In the genomic region with DNA sequence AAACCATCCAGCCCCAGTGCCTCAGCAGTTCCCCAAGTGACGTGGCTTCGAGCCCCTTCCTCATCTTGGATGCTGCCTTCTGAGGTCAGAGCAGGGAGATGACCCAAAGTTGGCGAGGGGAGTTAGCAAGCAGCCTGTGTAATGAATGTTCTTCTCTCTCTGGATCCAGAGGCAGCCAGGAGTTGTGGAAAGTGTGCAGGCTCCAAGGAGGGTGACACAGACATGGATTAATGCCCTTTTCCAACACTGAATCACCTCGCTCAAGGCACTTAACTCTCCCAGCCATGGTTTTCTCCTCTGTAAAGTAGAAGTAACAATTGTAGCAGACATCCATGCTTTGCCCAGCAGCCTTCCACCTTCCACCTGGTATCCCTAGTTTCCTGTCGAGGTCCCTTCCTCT, we compare ENCODE assay signal across 18 cellular contexts.
A peak's percentile ranks its signal among the peaks of the same experiment; 100 is the strongest.
DNase-seq lines count a peak whose midpoint lies in the region; ATAC-seq and TF ChIP-seq lines count a peak whose summit lies in the region.
"Had no signal": no experiment of that assay in that cellular context is flagged by ENCODE, and none has a peak within 500 bp of the region (broad histone marks: within the 10 kb centered on the region; RNA-seq: fewer than 3 reads in every experiment).

No MANE protein-coding gene starts in this region.

- H3K79me1 ChIP-seq in neuronal stem cell (ENCODE audit: low read depth, low read length), result no peaks in the 10 kb centered on the region

- H3K36me3 ChIP-seq in GM23338 (ENCODE audit: insufficient read depth) (no peaks in the 10 kb centered on the region), neuronal stem cell (replicated peaks in 1 of 2; ENCODE audit: control insufficient read depth in 2 of 2, insufficient read depth in 2 of 2, low read length in 2 of 2) (no peaks in the 10 kb centered on the region)

- H3K36me3 Mint-ChIP-seq in GM23338 (ENCODE audit: low read depth), result no peaks in the 10 kb centered on the region
- H3K36me3 Mint-ChIP-seq: CD14-positive monocyte had no signal

- H2BK15ac ChIP-seq in neuronal stem cell (ENCODE audit: low read length), result no peak overlapping the region

- no peaks in the 10 kb centered on the region for H3K79me2 ChIP-seq in GM23338 (replicated peaks; ENCODE audit: insufficient read depth)

- peak overlapping the region; percentile 12 for H2BK12ac ChIP-seq in neuronal stem cell (ENCODE audit: low read length)

- H3K4me3 ChIP-seq in GM23338 (no peak overlapping the region), neuronal stem cell (ENCODE audit: low read length in 2 of 2) (no peak overlapping the region), coronary artery (no peak overlapping the region)
- H3K4me3 ChIP-seq: SK-N-MC had no signal

- H4K8ac ChIP-seq in neuronal stem cell (ENCODE audit: low read depth, low read length), result no peak overlapping the region

- no peak overlapping the region for H3K4me3 Mint-ChIP-seq in GM23338
- H3K4me3 Mint-ChIP-seq: CD14-positive monocyte had no signal

- no peak overlapping the region for H2AK5ac ChIP-seq in neuronal stem cell (ENCODE audit: low read depth, low read length)

- ATAC-seq in GM23338, result no peak
- ATAC-seq: PC-3 had no signal

- peaks cover 4% of the 10 kb centered on the region for H3K27me3 Mint-ChIP-seq in GM23338 (ENCODE audit: insufficient read depth, low read depth, poor library complexity)

- no peak overlapping the region for H3K27ac ChIP-seq in GM23338 (ENCODE audit: low read depth)
- no peak overlapping the region for H3K27ac ChIP-seq in neuronal stem cell (replicated peaks; ENCODE audit: low read length)
- no peak overlapping the region for H3K27ac ChIP-seq in coronary artery
- H3K27ac ChIP-seq: SK-N-MC had no signal

- H3K23ac ChIP-seq in neuronal stem cell (ENCODE audit: low read depth, low read length, poor library complexity), result no peak overlapping the region

- no CpG with 5 or more reads among the region's 5 CpGs for WGBS in neuronal stem cell (ENCODE audit: extremely low coverage in 2 of 2, insufficient read length in 2 of 2, insufficient replicate concordance in 1 of 2), 2 donors

- H2BK120ac ChIP-seq in neuronal stem cell (ENCODE audit: low read depth, low read length), result no peak overlapping the region

- no peaks in the 10 kb centered on the region for H3F3A ChIP-seq in GM23338 (replicated peaks; ENCODE audit: low read depth)

- no peak overlapping the region for H3K9ac ChIP-seq in neuronal stem cell (ENCODE audit: low read depth, low read length, poor library complexity)

- H2AFZ ChIP-seq in GM23338 (0 out of 2 replicates have a peak overlapping the region, but pooled peaks have one; percentile 23), neuronal stem cell (ENCODE audit: low read length) (no peak overlapping the region)

- no peak overlapping the region for H2BK5ac ChIP-seq in neuronal stem cell (ENCODE audit: low read length)

- H4K20me1 ChIP-seq in GM23338 (replicated peaks; ENCODE audit: insufficient read depth), result no peaks in the 10 kb centered on the region

- H3K4me1 ChIP-seq in GM23338 (ENCODE audit: insufficient read depth), result peaks cover 10% of the 10 kb centered on the region
- H3K4me1 ChIP-seq in neuronal stem cell (ENCODE audit: control insufficient read depth in 2 of 2, insufficient read depth in 1 of 2, low read depth in 1 of 2, low read length in 2 of 2), result peaks cover 0 to 2% of the 10 kb centered on the region in 2 donors

- H3K27me3 ChIP-seq in GM23338 (ENCODE audit: insufficient read depth) (no peaks in the 10 kb centered on the region), neuronal stem cell (ENCODE audit: control insufficient read depth in 3 of 3, insufficient read depth in 3 of 3, low read depth in 1 of 3, low read length in 3 of 3) (peaks cover 0 to 42% (median 0%) of the 10 kb centered on the region in 3 experiments)

- no peak overlapping the region for H3K27ac Mint-ChIP-seq in GM23338
- H3K27ac Mint-ChIP-seq: CD14-positive monocyte had no signal

- no peak overlapping the region for H3K4me2 ChIP-seq in GM23338
- no peak overlapping the region for H3K4me2 ChIP-seq in neuronal stem cell (ENCODE audit: insufficient read depth, low read length, poor library complexity, severe bottlenecking)

- H3K18ac ChIP-seq in neuronal stem cell (ENCODE audit: low read length), result no peak overlapping the region

- H3K4me1 Mint-ChIP-seq in GM23338, result peaks cover 7% of the 10 kb centered on the region

- H3K14ac ChIP-seq in neuronal stem cell (ENCODE audit: low read length), result no peak overlapping the region

- H3K4ac ChIP-seq in neuronal stem cell (ENCODE audit: low read length), result no peak overlapping the region

- DNase-seq in A172 (ENCODE audit: low spot score) (peak; percentile 36), GM23338 (ENCODE audit: low spot score) (no peak), amniotic epithelial cell (ENCODE audit: low read depth) (peak; percentile 39), neuronal stem cell (ENCODE audit: low spot score) (no peak), SIG-M5 (lab: John Stamatoyannopoulos, UW) (no peak), coronary artery (ENCODE audit: low spot score) (no peak), NCI-H510A treated with DMSO at 0.1 percent for 48 hours (lab: John Stamatoyannopoulos, UW) (no peak), NCI-H2227 (lab: John Stamatoyannopoulos, UW; ENCODE audit: unreplicated experiment) (no peak)
- DNase-seq: 8988T, H7, Karpas-422, NCI-H1417, NCI-H1930, NCI-H2171 treated with DMSO at 0.1 percent for 48 hours, NCI-H774, PC-3 had no signal

- no peak overlapping the region for H4K91ac ChIP-seq in neuronal stem cell (ENCODE audit: low read depth, low read length, poor library complexity)

- H3K9me3 Mint-ChIP-seq in GM23338, result no peaks in the 10 kb centered on the region
- H3K9me3 Mint-ChIP-seq: CD14-positive monocyte had no signal

- no peaks in the 10 kb centered on the region for H3K9me3 ChIP-seq in neuronal stem cell (replicated peaks in 1 of 2; ENCODE audit: control insufficient read depth in 2 of 2, insufficient read depth in 1 of 2, low read depth in 1 of 2, low read length in 2 of 2)

- TF ChIP-seq CTCF in GM23338 (conservative IDR thresholded peaks at IDR 0.05; ENCODE audit: low read depth in 2 of 2), result no peak
- TF ChIP-seq CTCF in coronary artery (IDR thresholded peaks at IDR 0.05), result no peak

- H3K9me2 ChIP-seq in GM23338 (ENCODE audit: insufficient read depth), result no peaks in the 10 kb centered on the region

TF ChIP-seq in GM23338, 12 proteins besides CTCF, POLR2A, EP300 and RAD21 (continues in another document):
- TF ChIP-seq JUNB (IDR thresholded peaks at IDR 0.05; ENCODE audit: unreplicated experiment) (no peak), EZH2 (IDR thresholded peaks at IDR 0.05; ENCODE audit: low read depth, unreplicated experiment) (no peak), ETS1 (IDR thresholded peaks at IDR 0.05) (no peak), CREB1 (CRISPR knock-in tag; IDR thresholded peaks at IDR 0.05; ENCODE audit: low read depth) (no peak), STAT1 (IDR thresholded peaks at IDR 0.05; ENCODE audit: unreplicated experiment) (no peak), POLR2AphosphoS5 (IDR thresholded peaks at IDR 0.05; ENCODE audit: low read depth) (no peak), ZNF114 (CRISPR knock-in tag; IDR thresholded peaks at IDR 0.05) (no peak), NANOG (IDR thresholded peaks at IDR 0.05; ENCODE audit: borderline replicate concordance) (no peak), ZNF331 (CRISPR knock-in tag; IDR thresholded peaks at IDR 0.05; ENCODE audit: low read depth) (no peak), EZH2phosphoT487 (IDR thresholded peaks at IDR 0.05; ENCODE audit: unreplicated experiment) (no peak)

Comparison
In these comparisons a context has a peak if more than half of its experiments do, and no peak if none do; other contexts are left out.
1. DNase-seq: peak in A172 (single experiment) and amniotic epithelial cell (single experiment); none in GM23338 (single experiment), neuronal stem cell (single experiment), SIG-M5 (single experiment), coronary artery (single experiment), NCI-H510A treated with DMSO at 0.1 percent for 48 hours (single experiment) and NCI-H2227 (single experiment).